8 cellular contexts compared by ENCODE assay signal in the genomic region with DNA sequence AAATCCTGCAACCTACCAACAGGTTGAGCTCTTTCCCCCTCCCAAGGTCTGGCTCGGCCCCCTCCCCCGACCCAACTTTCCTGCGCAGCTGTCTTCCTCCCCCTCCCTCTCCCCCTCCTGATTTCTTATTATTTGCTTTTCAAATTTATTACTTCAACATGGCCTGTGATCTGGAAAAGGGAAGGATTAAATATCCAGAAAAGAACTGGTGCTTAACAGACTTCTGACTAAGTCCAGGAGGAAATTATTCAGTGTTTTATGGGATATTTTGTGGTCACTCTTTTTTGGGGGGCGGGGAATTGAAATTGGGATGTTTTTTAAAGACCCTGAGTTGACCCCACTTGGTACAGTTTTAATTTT. TPM values are rescaled to one million over a fixed set of nuclear protein-coding genes. Genes with fewer than 3 reads are reported as not detected.
DNase-seq lines count a peak whose midpoint lies in the region; ATAC-seq, FAIRE-seq and TF ChIP-seq lines count a peak whose summit lies in the region.

No MANE protein-coding gene starts in this region.

- POLR2A ChIA-PET in MCF 10A (lab: Yijun Ruan, JAX): interaction anchor here (0.5 to 10.0 kb wide), 16 partner anchors 13 to 343 kb away, joined by 3 to 135 read pairs (median 19); no protein-coding TSS in a partner anchor

- H3K27me3 Mint-ChIP-seq in MCF 10A (ENCODE audit: insufficient read depth, unreplicated experiment): no peaks in the 10 kb centered on the region

- peak overlapping the region; percentile 80 for H3K4me3 ChIP-seq in AG09309 (ENCODE audit: control insufficient read depth, low read depth, low read length)
- peak overlapping the region; percentile 91 for H3K4me3 ChIP-seq in HUES6 (ENCODE audit: low read depth, low read length)
- peak overlapping the region; percentile 71 for H3K4me3 ChIP-seq in mesodermal cell (ENCODE audit: extremely low read depth, insufficient read depth, low read length, poor library complexity, severe bottlenecking)

- H3K4me1 ChIP-seq in HUES6 (ENCODE audit: control insufficient read depth, insufficient read depth, low read length) (peaks cover 16% of the 10 kb centered on the region), mesodermal cell (ENCODE audit: control insufficient read depth, insufficient read depth, low read length, poor library complexity, severe bottlenecking) (peaks cover 19% of the 10 kb centered on the region)

- CTCF ChIA-PET in MCF 10A (lab: Yijun Ruan, JAX): interaction anchor here (0.7 to 5.4 kb wide), 12 partner anchors 34 to 341 kb away, joined by 3 to 46 read pairs (median 3); no protein-coding TSS in a partner anchor

- TF ChIP-seq POLR2A in GM12892 (IDR thresholded peaks at IDR 0.05; ENCODE audit: low read depth, low read length): no peak

- intact Hi-C loops in MCF 10A (cut with micrococcal nuclease): loop anchor here (1.0 to 10.0 kb wide), 8 partner anchors 39 to 1087 kb away; no protein-coding TSS in a partner anchor

- H3K27ac ChIP-seq in HUES6 (ENCODE audit: low read depth, low read length): no peak overlapping the region
- H3K27ac ChIP-seq in mesodermal cell (ENCODE audit: low read depth, low read length, severe bottlenecking): peak overlapping the region; percentile 23

- no peak for FAIRE-seq in GM12892 (lab: Jason Lieb, UNC)

- DNase-seq in AG09309 (ENCODE audit: low read depth): no peak
- DNase-seq in MCF 10A (ENCODE audit: unreplicated experiment): no peak
- DNase-seq in D341Med (ENCODE audit: low spot score): no peak
- no peak for DNase-seq in superior temporal gyrus (ENCODE audit: extremely low spot score)
- DNase-seq in GM12892 (ENCODE audit: insufficient read length): no peak
- DNase-seq in omental fat pad (ENCODE audit: low spot score): no peak

- H3K4me3 Mint-ChIP-seq in MCF 10A (ENCODE audit: unreplicated experiment): peak overlapping the region; percentile 90

- TF ChIP-seq CTCF in AG09309 (IDR thresholded peaks at IDR 0.05; ENCODE audit: control insufficient read depth, insufficient read depth, low read depth, low read length, missing control alignments): no peak
- no peak for TF ChIP-seq CTCF in MCF 10A (IDR thresholded peaks at IDR 0.05; ENCODE audit: unreplicated experiment)
- TF ChIP-seq CTCF in omental fat pad (IDR thresholded peaks at IDR 0.05): no peak

- WGBS in mesodermal cell (ENCODE audit: insufficient coverage in 2 of 2), 2 experiments: 0 to 67% methylated on average over 1 of the region's 4 CpGs

- H3K36me3 ChIP-seq in HUES6 (ENCODE audit: control insufficient read depth, insufficient read depth, low read length) (no peaks in the 10 kb centered on the region), mesodermal cell (ENCODE audit: control insufficient read depth, insufficient read depth, low read length) (peaks cover 4% of the 10 kb centered on the region)

- no peaks in the 10 kb centered on the region for H3K9me3 ChIP-seq in HUES6 (ENCODE audit: control insufficient read depth, insufficient read depth, low read depth, low read length)
- H3K9me3 ChIP-seq in mesodermal cell (ENCODE audit: control insufficient read depth, low read length): no peaks in the 10 kb centered on the region

- peak overlapping the region; percentile 100 for H3K27ac Mint-ChIP-seq in MCF 10A (ENCODE audit: low read depth, unreplicated experiment)

- H3K9ac ChIP-seq in HUES6 (ENCODE audit: low read length): no peak overlapping the region

- H3K9me3 Mint-ChIP-seq in MCF 10A (ENCODE audit: unreplicated experiment): no peaks in the 10 kb centered on the region

- peaks cover 32% of the 10 kb centered on the region for H3K27me3 ChIP-seq in HUES6 (ENCODE audit: control insufficient read depth, insufficient read depth, low read length)

- BruUV-seq in MCF 10A (replicated peaks; lab: Mats Ljungman, UMichigan): no TSS peak

- peaks cover 5% of the 10 kb centered on the region for H3K36me3 Mint-ChIP-seq in MCF 10A (ENCODE audit: insufficient read depth, unreplicated experiment)

- H3K4me1 Mint-ChIP-seq in MCF 10A (ENCODE audit: insufficient read depth, unreplicated experiment): peaks cover 10% of the 10 kb centered on the region

- no peak for ATAC-seq in omental fat pad (ENCODE audit: low FRiP score)

RNA-seq across cellular contexts. Expression of gene ARID5B, which starts 2.5 kb away (rescaled TPM):
- 10.9 and 12.2 TPM in 2 replicates for total RNA-seq in MCF 10A (2022)
- polyA plus RNA-seq in mesodermal cell (2013, experiment 1 of 2): 15.7 TPM
- polyA plus RNA-seq in mesodermal cell (2013, experiment 2 of 2): 13.2 TPM
- 15.3 TPM for polyA plus RNA-seq in GM12892 (2012; ENCODE audit: missing spikeins)
- 100 to 1,000 TPM in 3 of 4 donors, 10 to 100 TPM in 1; 57.5 to 163 (median 123) TPM for total RNA-seq in omental fat pad
